In genomic region chr10:116765549-116766162, GRCh38 we compare ENCODE assay signal across 9 cellular contexts. TPM values are rescaled to one million over a fixed set of nuclear protein-coding genes. Genes with fewer than 3 reads are reported as not detected.
DNase-seq lines count a peak whose midpoint lies in the region; ATAC-seq and TF ChIP-seq lines count a peak whose summit lies in the region.
"Had no signal": no experiment of that assay in that cellular context is flagged by ENCODE, and none has a peak within 500 bp of the region (broad histone marks: within the 10 kb centered on the region; RNA-seq: fewer than 3 reads in every experiment).

No MANE protein-coding gene starts in this region.

- no peaks in the 10 kb centered on the region for H3K4me1 Mint-ChIP-seq in activated T-helper 2 cell treated with anti-CD3 and anti-CD28 coated beads, Interferon-gamma antibody, Interleukin-2, Interleukin-4, amounts not matched to agents 10 μg/mL and 5 μg/mL and 100 μg/mL, durations not matched to agents 14 hours and 24 hours and 36 hours (ENCODE audit: low read depth)
- H3K4me1 Mint-ChIP-seq: memory B cell had no signal

- TF ChIP-seq POLR2A in breast epithelium (IDR thresholded peaks at IDR 0.05), result no peak

- H3K4me3 Mint-ChIP-seq in activated T-helper 2 cell treated with anti-CD3 and anti-CD28 coated beads, Interferon-gamma antibody, Interleukin-2, Interleukin-4, amounts not matched to agents 10 μg/mL and 5 μg/mL and 100 μg/mL, durations not matched to agents 14 hours and 24 hours and 36 hours (ENCODE audit: low read depth), result no peak overlapping the region
- H3K4me3 Mint-ChIP-seq: memory B cell had no signal

- H3K27me3 Mint-ChIP-seq in activated T-helper 2 cell treated with anti-CD3 and anti-CD28 coated beads, Interferon-gamma antibody, Interleukin-2, Interleukin-4, amounts not matched to agents 10 μg/mL and 5 μg/mL and 100 μg/mL, durations not matched to agents 14 hours and 24 hours and 36 hours (ENCODE audit: low read depth), result peaks cover 11% of the 10 kb centered on the region

- intact Hi-C loops in activated T-helper 2 cell treated with anti-CD3 and anti-CD28 coated beads, Interferon-gamma antibody, Interleukin-2, Interleukin-4, amounts not matched to agents 10 μg/mL and 5 μg/mL and 100 μg/mL, durations not matched to agents 14 hours and 24 hours and 36 hours (cut with micrococcal nuclease), result loop anchor here (1.0 kb wide), 1 partner anchor 83 kb away; no protein-coding TSS in a partner anchor
- intact Hi-C loops in breast epithelium (cut with DNase I; ENCODE audit: low total_unique reads), result no loop called here

- no peaks in the 10 kb centered on the region for H3K36me3 ChIP-seq in DOHH2 (ENCODE audit: control insufficient read depth, low read length)
- H3K36me3 ChIP-seq in brain microvascular endothelial cell (replicated peaks), result no peaks in the 10 kb centered on the region
- H3K36me3 ChIP-seq in breast epithelium, result no peaks in the 10 kb centered on the region

- H3K27ac ChIP-seq in DOHH2 (ENCODE audit: low read depth, low read length) (no peak overlapping the region), brain microvascular endothelial cell (no peak overlapping the region), breast epithelium (no peak overlapping the region)

- H3K27me3 ChIP-seq in DOHH2 (ENCODE audit: control insufficient read depth, low read length) (peaks cover 6% of the 10 kb centered on the region; the same call in 1 of the 2 replicates), brain microvascular endothelial cell (replicated peaks) (no peaks in the 10 kb centered on the region), breast epithelium (no peaks in the 10 kb centered on the region)

- no peaks in the 10 kb centered on the region for H4K20me1 ChIP-seq in DOHH2 (ENCODE audit: control insufficient read depth, insufficient read depth, low read depth, low read length)

- H3K36me3 Mint-ChIP-seq in activated T-helper 2 cell treated with anti-CD3 and anti-CD28 coated beads, Interferon-gamma antibody, Interleukin-2, Interleukin-4, amounts not matched to agents 10 μg/mL and 5 μg/mL and 100 μg/mL, durations not matched to agents 14 hours and 24 hours and 36 hours (ENCODE audit: low read depth), result no peaks in the 10 kb centered on the region
- H3K36me3 Mint-ChIP-seq: memory B cell had no signal

- H3K9me2 ChIP-seq in DOHH2 (replicated peaks; ENCODE audit: control insufficient read depth, low read length), result no peaks in the 10 kb centered on the region

- in situ Hi-C loops in brain microvascular endothelial cell (cut with HindIII; ENCODE audit: low pct_ligation_motif_present, low sequenced_read_pairs), result no loop called here

- H3K9me3 Mint-ChIP-seq in activated T-helper 2 cell treated with anti-CD3 and anti-CD28 coated beads, Interferon-gamma antibody, Interleukin-2, Interleukin-4, amounts not matched to agents 10 μg/mL and 5 μg/mL and 100 μg/mL, durations not matched to agents 14 hours and 24 hours and 36 hours, result no peaks in the 10 kb centered on the region

- no peak overlapping the region for H3K27ac Mint-ChIP-seq in activated T-helper 2 cell treated with anti-CD3 and anti-CD28 coated beads, Interferon-gamma antibody, Interleukin-2, Interleukin-4, amounts not matched to agents 10 μg/mL and 5 μg/mL and 100 μg/mL, durations not matched to agents 14 hours and 24 hours and 36 hours
- H3K27ac Mint-ChIP-seq: memory B cell had no signal

- TF ChIP-seq CTCF in DOHH2 (IDR thresholded peaks at IDR 0.05; ENCODE audit: low read depth, low read length, poor library complexity, severe bottlenecking) (peak; percentile 69), LNCaP clone FGC (IDR thresholded peaks at IDR 0.05; ENCODE audit: control insufficient read depth, extremely low read depth, insufficient read depth) (peak; percentile 28), brain microvascular endothelial cell (IDR thresholded peaks at IDR 0.05; ENCODE audit: low read depth, low read length, missing control alignments) (peak; percentile 54), breast epithelium (IDR thresholded peaks at IDR 0.05) (no peak)

- no peaks in the 10 kb centered on the region for H3K79me2 ChIP-seq in DOHH2 (ENCODE audit: control insufficient read depth, low read length)

- no peaks in the 10 kb centered on the region for H3F3A ChIP-seq in DOHH2 (ENCODE audit: control insufficient read depth, insufficient read depth)

- H3K9me3 ChIP-seq in DOHH2 (ENCODE audit: control insufficient read depth, insufficient read depth, low read length) (no peaks in the 10 kb centered on the region), breast epithelium (no peaks in the 10 kb centered on the region)

- no peak overlapping the region for H3K4me2 ChIP-seq in DOHH2 (ENCODE audit: low read length)

- DNase-seq in LNCaP clone FGC (ENCODE audit: low read depth) (no peak), brain microvascular endothelial cell (no peak), pons (ENCODE audit: low spot score) (peak; percentile 65), breast epithelium (ENCODE audit: low spot score in 2 of 2) (no peak)
- no peak for DNase-seq in activated CD8-positive, alpha-beta memory T cell treated with anti-CD3 and anti-CD28 coated beads for 24 hours
- DNase-seq in activated T-helper 2 cell treated with anti-CD3 and anti-CD28 coated beads, Interferon-gamma antibody, Interleukin-2, Interleukin-4, amounts not matched to agents 10 μg/mL and 5 μg/mL and 100 μg/mL, durations not matched to agents 14 hours and 24 hours and 36 hours (ENCODE audit: low spot score), result no peak

- no peak for ATAC-seq in GM19324 (IDR thresholded peaks at IDR 0.05; ENCODE audit: low FRiP score, unreplicated experiment)

- H3K4me3 ChIP-seq in DOHH2 (ENCODE audit: low read length) (no peak overlapping the region), LNCaP clone FGC (ENCODE audit: low read depth, low read length) (no peak overlapping the region), brain microvascular endothelial cell (ENCODE audit: low read depth, low read length) (no peak overlapping the region), breast epithelium (no peak overlapping the region)

- H3K4me1 ChIP-seq in DOHH2 (ENCODE audit: control insufficient read depth, low read length) (no peaks in the 10 kb centered on the region), breast epithelium (no peaks in the 10 kb centered on the region)

RNA-seq across cellular contexts. Expression of gene HSPA12A, which starts 23.3 kb away (rescaled TPM):
- total RNA-seq in activated T-helper 2 cell treated with anti-CD3 and anti-CD28 coated beads, Interferon-gamma antibody, Interleukin-2, Interleukin-4, amounts not matched to agents 10 μg/mL and 5 μg/mL and 100 μg/mL, durations not matched to agents 14 hours and 24 hours and 36 hours, result 0.46 and 0.64 TPM in 2 replicates
- total RNA-seq in breast epithelium, result 10 to 100 TPM; 13.2 to 23.6 (median 14.2) TPM

Comparison
In these comparisons a context has a peak if more than half of its experiments do, and no peak if none do; other contexts are left out.
1. CTCF ChIP-seq: peak in DOHH2 (single experiment), LNCaP clone FGC (single experiment) and brain microvascular endothelial cell (single experiment); none in breast epithelium (0 of 3).